In the genomic region with DNA sequence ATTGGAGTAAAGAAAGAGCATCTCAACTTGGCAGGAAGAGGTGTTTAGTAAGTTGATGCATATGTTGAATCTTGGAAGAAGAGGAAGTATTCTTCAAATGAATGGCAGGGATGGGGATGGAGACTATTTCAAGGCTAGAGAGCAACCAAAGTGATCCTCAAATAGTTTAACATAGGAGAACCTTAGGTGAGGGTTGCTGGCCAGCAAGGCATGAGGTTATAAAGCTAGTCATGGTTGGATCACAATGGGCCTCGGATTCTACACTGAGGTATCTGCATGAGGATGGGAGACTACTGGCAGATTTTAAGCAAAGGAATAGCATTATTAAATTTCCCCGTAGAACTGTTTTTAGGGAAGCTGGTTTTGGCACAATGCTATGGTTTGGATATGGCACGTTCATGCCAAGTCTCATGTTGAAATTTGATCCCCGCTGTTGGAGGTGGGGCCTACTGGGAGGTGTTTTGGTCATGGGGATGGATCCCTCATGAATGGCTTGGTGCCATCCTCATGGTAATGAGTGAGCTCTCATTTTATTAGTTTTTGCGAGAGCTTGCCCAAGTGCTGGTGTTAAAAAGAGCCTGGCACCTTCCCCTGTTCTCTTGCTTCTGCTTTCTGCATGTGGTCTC, we compare ENCODE assay signal across 1 cellular context.
TF ChIP-seq lines count a peak whose summit lies in the region.

No MANE protein-coding gene starts in this region.

TF ChIP-seq in HepG2, 621 proteins besides CTCF, POLR2A, EP300 and RAD21 (continued from another document):
- no peak for TF ChIP-seq PATZ1 (CRISPR knock-in tag; IDR thresholded peaks at IDR 0.05)
- TF ChIP-seq GLMP (CRISPR knock-in tag; IDR thresholded peaks at IDR 0.05; ENCODE audit: borderline replicate concordance): no peak
- no peak for TF ChIP-seq KDM2A (CRISPR knock-in tag; IDR thresholded peaks at IDR 0.05; ENCODE audit: borderline replicate concordance, low read depth)
- no peak for TF ChIP-seq NPAS2 (CRISPR knock-in tag; IDR thresholded peaks at IDR 0.05; ENCODE audit: borderline replicate concordance)
- TF ChIP-seq CBX1 (IDR thresholded peaks at IDR 0.05; ENCODE audit: low read depth): no peak
- no peak for TF ChIP-seq ERF (CRISPR knock-in tag; IDR thresholded peaks at IDR 0.05)
- no peak for TF ChIP-seq ZMYM2 (CRISPR knock-in tag; IDR thresholded peaks at IDR 0.05)
- TF ChIP-seq, protein P1, sequence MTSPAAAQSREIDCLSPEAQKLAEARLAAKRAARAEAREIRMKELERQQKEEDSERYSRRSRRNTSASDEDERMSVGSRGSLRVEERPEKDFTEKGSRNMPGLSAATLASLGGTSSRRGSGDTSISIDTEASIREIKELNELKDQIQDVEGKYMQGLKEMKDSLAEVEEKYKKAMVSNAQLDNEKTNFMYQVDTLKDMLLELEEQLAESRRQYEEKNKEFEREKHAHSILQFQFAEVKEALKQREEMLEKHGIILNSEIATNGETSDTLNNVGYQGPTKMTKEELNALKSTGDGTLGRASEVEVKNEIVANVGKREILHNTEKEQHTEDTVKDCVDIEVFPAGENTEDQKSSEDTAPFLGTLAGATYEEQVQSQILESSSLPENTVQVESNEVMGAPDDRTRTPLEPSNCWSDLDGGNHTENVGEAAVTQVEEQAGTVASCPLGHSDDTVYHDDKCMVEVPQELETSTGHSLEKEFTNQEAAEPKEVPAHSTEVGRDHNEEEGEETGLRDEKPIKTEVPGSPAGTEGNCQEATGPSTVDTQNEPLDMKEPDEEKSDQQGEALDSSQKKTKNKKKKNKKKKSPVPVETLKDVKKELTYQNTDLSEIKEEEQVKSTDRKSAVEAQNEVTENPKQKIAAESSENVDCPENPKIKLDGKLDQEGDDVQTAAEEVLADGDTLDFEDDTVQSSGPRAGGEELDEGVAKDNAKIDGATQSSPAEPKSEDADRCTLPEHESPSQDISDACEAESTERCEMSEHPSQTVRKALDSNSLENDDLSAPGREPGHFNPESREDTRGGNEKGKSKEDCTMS (CRISPR knock-in tag; conservative IDR thresholded peaks at IDR 0.05): no peak
- TF ChIP-seq, protein P2, sequence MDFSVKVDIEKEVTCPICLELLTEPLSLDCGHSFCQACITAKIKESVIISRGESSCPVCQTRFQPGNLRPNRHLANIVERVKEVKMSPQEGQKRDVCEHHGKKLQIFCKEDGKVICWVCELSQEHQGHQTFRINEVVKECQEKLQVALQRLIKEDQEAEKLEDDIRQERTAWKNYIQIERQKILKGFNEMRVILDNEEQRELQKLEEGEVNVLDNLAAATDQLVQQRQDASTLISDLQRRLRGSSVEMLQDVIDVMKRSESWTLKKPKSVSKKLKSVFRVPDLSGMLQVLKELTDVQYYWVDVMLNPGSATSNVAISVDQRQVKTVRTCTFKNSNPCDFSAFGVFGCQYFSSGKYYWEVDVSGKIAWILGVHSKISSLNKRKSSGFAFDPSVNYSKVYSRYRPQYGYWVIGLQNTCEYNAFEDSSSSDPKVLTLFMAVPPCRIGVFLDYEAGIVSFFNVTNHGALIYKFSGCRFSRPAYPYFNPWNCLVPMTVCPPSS (IDR thresholded peaks at IDR 0.05): no peak
